In genomic region chr22:19571995-19572394, GRCh38 we compare ENCODE assay signal across 18 cellular contexts. TPM values are rescaled to one million over a fixed set of nuclear protein-coding genes. Genes with fewer than 3 reads are reported as not detected.
"Had no signal": no experiment of that assay in that cellular context is flagged by ENCODE, and none has a peak within 500 bp of the region (broad histone marks: within the 10 kb centered on the region; RNA-seq: fewer than 3 reads in every experiment).

No MANE protein-coding gene starts in this region.

- H3K27me3 ChIP-seq: brain microvascular endothelial cell, upper lobe of left lung had no signal

- H3K9me3 ChIP-seq: suprapubic skin, upper lobe of left lung had no signal

- H3K4me1 Mint-ChIP-seq: memory B cell had no signal

- DNase-seq: activated CD4-positive, CD25-positive, alpha-beta regulatory T cell treated with anti-CD3 and anti-CD28 coated beads, Interleukin-2, amount 50 U/mL, for 72 hours; activated naive CD4-positive, alpha-beta T cell; activated naive CD8-positive, alpha-beta T cell treated with anti-CD3 and anti-CD28 coated beads, Interleukin-2, amount 10 ng/mL, durations not matched to agents 7 days and 5 days; activated T-cell treated with anti-CD3 and anti-CD28 coated beads for 4 hours; left colon; posterior cingulate gyrus; small intestine; stimulated activated naive CD8-positive, alpha-beta T cell treated with anti-CD3 and anti-CD28 coated beads, Interleukin-15, Interleukin-2, amounts not matched to agents 100 U/mL and 50 U/mL, for 24 hours; T-cell; T-helper 9 cell; upper lobe of left lung had no signal

- H3K4me3 ChIP-seq: SK-N-MC, suprapubic skin, upper lobe of left lung had no signal

- H3K36me3 Mint-ChIP-seq: activated naive CD8-positive, alpha-beta T cell treated with anti-CD3 and anti-CD28 coated beads, Interleukin-2, amount 10 ng/mL, durations not matched to agents 7 days and 5 days; memory B cell; natural killer cell treated with Interleukin-12 subunit alpha and Interleukin-12 subunit beta and Interleukin-15 and Interleukin-18, amount 100 ng/mL, for 72 hours; T-cell had no signal

- ATAC-seq: left colon; natural killer cell treated with Interleukin-12 subunit alpha and Interleukin-12 subunit beta and Interleukin-15 and Interleukin-18, amount 100 ng/mL, for 72 hours; stimulated activated naive CD8-positive, alpha-beta T cell treated with anti-CD3 and anti-CD28 coated beads, Interleukin-15, Interleukin-2, amounts not matched to agents 100 U/mL and 50 U/mL, for 24 hours; T-cell had no signal

- H3K36me3 ChIP-seq: brain microvascular endothelial cell, suprapubic skin, upper lobe of left lung had no signal

- H3K27ac Mint-ChIP-seq: activated naive CD8-positive, alpha-beta T cell treated with anti-CD3 and anti-CD28 coated beads, Interleukin-2, amount 10 ng/mL, durations not matched to agents 7 days and 5 days; memory B cell; natural killer cell treated with Interleukin-12 subunit alpha and Interleukin-12 subunit beta and Interleukin-15 and Interleukin-18, amount 100 ng/mL, for 72 hours; T-cell had no signal

- H3K9me3 Mint-ChIP-seq: activated naive CD8-positive, alpha-beta T cell treated with anti-CD3 and anti-CD28 coated beads, Interleukin-2, amount 10 ng/mL, durations not matched to agents 7 days and 5 days; memory B cell; natural killer cell treated with Interleukin-12 subunit alpha and Interleukin-12 subunit beta and Interleukin-15 and Interleukin-18, amount 100 ng/mL, for 72 hours; T-cell had no signal

- H3K27ac ChIP-seq: brain microvascular endothelial cell, SK-N-MC, suprapubic skin, upper lobe of left lung had no signal

- H3K4me3 Mint-ChIP-seq: activated naive CD8-positive, alpha-beta T cell treated with anti-CD3 and anti-CD28 coated beads, Interleukin-2, amount 10 ng/mL, durations not matched to agents 7 days and 5 days; memory B cell; natural killer cell treated with Interleukin-12 subunit alpha and Interleukin-12 subunit beta and Interleukin-15 and Interleukin-18, amount 100 ng/mL, for 72 hours; T-cell had no signal

- H3K27me3 Mint-ChIP-seq: natural killer cell treated with Interleukin-12 subunit alpha and Interleukin-12 subunit beta and Interleukin-15 and Interleukin-18, amount 100 ng/mL, for 72 hours; T-cell had no signal

RNA-seq across cellular contexts. Expression of gene CLDN5, which starts 47.8 kb away (rescaled TPM):
- total RNA-seq: activated naive CD8-positive, alpha-beta T cell treated with anti-CD3 and anti-CD28 coated beads, Interleukin-2, amount 10 ng/mL, durations not matched to agents 7 days and 5 days; chondrocyte; fibroblast of villous mesenchyme; natural killer cell treated with Interleukin-12 subunit alpha and Interleukin-12 subunit beta and Interleukin-15 and Interleukin-18, amount 100 ng/mL, for 72 hours had no signal
